Comparison of ENCODE assay signal across 8 cellular contexts in the genomic region with DNA sequence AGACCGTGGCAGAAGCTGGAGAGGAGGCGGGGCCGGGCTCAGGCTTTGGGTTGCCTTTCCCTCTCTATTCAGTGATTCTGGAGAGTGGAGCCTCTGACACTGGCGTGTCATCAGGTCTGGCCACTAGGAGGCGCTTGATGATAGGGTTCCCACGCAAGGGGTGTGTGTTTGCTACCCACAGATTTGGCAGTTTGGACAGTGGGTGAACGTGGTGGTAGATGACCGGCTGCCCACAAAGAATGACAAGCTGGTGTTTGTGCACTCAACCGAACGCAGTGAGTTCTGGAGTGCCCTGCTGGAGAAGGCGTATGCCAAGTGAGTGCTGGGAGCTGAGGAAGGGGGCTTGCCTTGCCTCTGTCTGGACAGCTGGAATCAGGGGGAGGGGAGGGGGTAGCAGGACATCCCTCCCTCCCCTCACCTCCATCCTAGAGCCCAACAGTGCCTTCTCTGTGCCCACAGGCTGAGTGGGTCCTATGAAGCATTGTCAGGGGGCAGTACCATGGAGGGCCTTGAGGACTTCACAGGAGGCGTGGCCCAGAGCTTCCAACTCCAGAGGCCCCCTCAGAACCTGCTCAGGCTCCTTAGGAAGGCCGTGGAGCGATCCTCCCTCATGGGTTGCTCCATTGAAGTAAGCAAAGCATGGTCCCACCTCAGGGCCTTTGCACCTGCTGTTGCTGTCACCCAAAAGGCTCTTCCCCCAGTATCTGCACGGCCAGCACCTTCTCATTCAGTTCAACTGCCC. TPM values are rescaled to one million over a fixed set of nuclear protein-coding genes. Genes with fewer than 3 reads are reported as not detected.
DNase-seq lines count a peak whose midpoint lies in the region; ATAC-seq and TF ChIP-seq lines count a peak whose summit lies in the region.

No MANE protein-coding gene starts in this region.

- TF ChIP-seq CTCF in 22Rv1 (IDR thresholded peaks at IDR 0.05) (peak; percentile 95), GM12873 (IDR thresholded peaks at IDR 0.05; ENCODE audit: insufficient read depth, low read depth, low read length, missing control alignments) (peak; percentile 95), choroid plexus epithelial cell (conservative IDR thresholded peaks at IDR 0.05; ENCODE audit: low read depth, low read length) (peak; percentile 97), lower leg skin (IDR thresholded peaks at IDR 0.05) (peak in 1 of 3 donors; percentile 94)

- H3K9me3 Mint-ChIP-seq in activated CD4-positive, alpha-beta T cell treated with anti-CD3 and anti-CD28 coated beads for 36 hours (ENCODE audit: low read depth) = no peaks in the 10 kb centered on the region

- no peaks in the 10 kb centered on the region for H3K27me3 Mint-ChIP-seq in activated CD4-positive, alpha-beta T cell treated with anti-CD3 and anti-CD28 coated beads for 36 hours

- H3K4me3 ChIP-seq in choroid plexus epithelial cell (ENCODE audit: low read depth, low read length) = no peak overlapping the region
- no peak overlapping the region for H3K4me3 ChIP-seq in lower leg skin (ENCODE audit: low read depth, poor library complexity, severe bottlenecking)

- DNase-seq in NCI-H510A (lab: John Stamatoyannopoulos, UW) (peak; percentile 30), choroid plexus epithelial cell (ENCODE audit: low read depth) (peak; percentile 78), lower leg skin (ENCODE audit: low spot score in 2 of 2) (peak; percentile 86 to 97)
- peak; percentile 91 for DNase-seq in activated CD4-positive, alpha-beta T cell treated with anti-CD3 and anti-CD28 coated beads for 36 hours
- DNase-seq in stimulated activated CD4-positive, alpha-beta T cell treated with anti-CD3 and anti-CD28 coated beads, TNF-alpha, amount 100 ng/mL, for 4 hours (ENCODE audit: low read depth in 3 of 3) = peak; percentile 58 to 64 (median 63)

- whole genome bisulfite sequencing in lower leg skin, 2 donors = 25 to 31% methylated on average over 15 of the region's 15 CpGs

- peak overlapping the region; percentile 95 for H3K27ac Mint-ChIP-seq in activated CD4-positive, alpha-beta T cell treated with anti-CD3 and anti-CD28 coated beads for 36 hours

- CTCF ChIA-PET in activated CD4-positive, alpha-beta T cell treated with anti-CD3 and anti-CD28 coated beads for 36 hours (lab: Charles Lee) = interaction anchor here (0.6 to 2.7 kb wide), 28 partner anchors 11 to 448 kb away, joined by 3 to 21 read pairs (median 4); partner anchors contain the start of genes AARS2 and SLC35B2

- peaks cover 30% of the 10 kb centered on the region for H3K4me1 Mint-ChIP-seq in activated CD4-positive, alpha-beta T cell treated with anti-CD3 and anti-CD28 coated beads for 36 hours

- peak; percentile 69 for ATAC-seq in HG03103 (IDR thresholded peaks at IDR 0.05; ENCODE audit: low read depth, unreplicated experiment)
- ATAC-seq in activated CD4-positive, alpha-beta T cell treated with anti-CD3 and anti-CD28 coated beads for 36 hours = peak; percentile 72

- H3K36me3 Mint-ChIP-seq in activated CD4-positive, alpha-beta T cell treated with anti-CD3 and anti-CD28 coated beads for 36 hours (ENCODE audit: low read depth) = no peaks in the 10 kb centered on the region

- TF ChIP-seq POLR2A in lower leg skin (IDR thresholded peaks at IDR 0.05) = no peak

- intact Hi-C loops in activated CD4-positive, alpha-beta T cell treated with anti-CD3 and anti-CD28 coated beads for 36 hours (cut with DNase I, micrococcal nuclease) = loop anchor here (1.0 to 5.0 kb wide), 13 partner anchors 12 to 165 kb away; partner anchors contain the start of genes MRPL14 (in 2 of the 2), NFKBIE (in 2 of the 2), TMEM63B (in 2 of the 2) and HSP90AB1 (in 1 of the 2)
- intact Hi-C loops in lower leg skin (cut with DNase I; ENCODE audit: low total_unique reads) = loop anchor here (5.0 kb wide), 2 partner anchors 64 to 84 kb away; partner anchors contain the start of gene SLC35B2

- no peak overlapping the region for H3K27ac ChIP-seq in 22Rv1

- peak overlapping the region; percentile 73 for H3K4me3 Mint-ChIP-seq in activated CD4-positive, alpha-beta T cell treated with anti-CD3 and anti-CD28 coated beads for 36 hours

- POLR2A ChIA-PET in activated CD4-positive, alpha-beta T cell treated with anti-CD3 and anti-CD28 coated beads for 36 hours (lab: Charles Lee) = interaction anchor here (0.7 to 2.0 kb wide), 3 partner anchors 42 to 74 kb away, joined by 3 to 15 read pairs (median 4); partner anchors contain the start of gene HSP90AB1

RNA-seq across cellular contexts. Expression of gene CAPN11, which starts 14.3 kb away (rescaled TPM):
- 1 to 10 TPM; 1.2 to 1.3 TPM for total RNA-seq in activated CD4-positive, alpha-beta T cell treated with anti-CD3 and anti-CD28 coated beads for 36 hours
- 1 to 10 TPM in 2 of 4 donors, under 1 TPM in 2; 0.72 to 1.1 (median 0.89) TPM for total RNA-seq in lower leg skin

RNA-seq across cellular contexts. Expression of gene MYMX, which starts 43.8 kb away (rescaled TPM):
- total RNA-seq in activated CD4-positive, alpha-beta T cell treated with anti-CD3 and anti-CD28 coated beads for 36 hours = not detected
- under 1 TPM in 1 of 4 donors, not detected in 3; 0.69 TPM for total RNA-seq in lower leg skin

RNA-seq across cellular contexts. Expression of gene TMEM63B, which starts 45.6 kb away (rescaled TPM):
- total RNA-seq in activated CD4-positive, alpha-beta T cell treated with anti-CD3 and anti-CD28 coated beads for 36 hours = 10 to 100 TPM; 10.9 to 15.2 TPM
- 10 to 100 TPM; 73.4 to 91.2 (median 87.7) TPM for total RNA-seq in lower leg skin

RNA-seq across cellular contexts. Expression of gene MRPL14, which starts 45.7 kb away (rescaled TPM):
- 10 to 100 TPM; 29.5 to 43.3 TPM for total RNA-seq in activated CD4-positive, alpha-beta T cell treated with anti-CD3 and anti-CD28 coated beads for 36 hours
- total RNA-seq in lower leg skin = 10 to 100 TPM; 45.7 to 74.3 (median 52.0) TPM

RNA-seq across cellular contexts. Expression of gene SLC29A1, which starts 50.5 kb away (rescaled TPM):
- 10 to 100 TPM; 59.8 to 98.3 TPM for total RNA-seq in activated CD4-positive, alpha-beta T cell treated with anti-CD3 and anti-CD28 coated beads for 36 hours
- 10 to 100 TPM; 54.6 to 86.4 (median 82.5) TPM for total RNA-seq in lower leg skin

Comparison
In these comparisons a context has a peak if more than half of its experiments do, and no peak if none do; other contexts are left out.
1. DNase-seq: peak in every context shown above with its lines; median percentile 92 in lower leg skin; 91 in activated CD4-positive, alpha-beta T cell treated with anti-CD3 and anti-CD28 coated beads for 36 hours; 78 in choroid plexus epithelial cell; 63 in stimulated activated CD4-positive, alpha-beta T cell treated with anti-CD3 and anti-CD28 coated beads, TNF-alpha, amount 100 ng/mL, for 4 hours; 30 in NCI-H510A.
2. RNA of gene TMEM63B, which starts 45.6 kb away (total RNA-seq): 73.4 to 91.2 TPM in lower leg skin; 10.9 to 15.2 TPM in activated CD4-positive, alpha-beta T cell treated with anti-CD3 and anti-CD28 coated beads for 36 hours; every median in the first group is over 4 times any median in the second.